ENCODE assay signal across 9 cellular contexts in the genomic region with DNA sequence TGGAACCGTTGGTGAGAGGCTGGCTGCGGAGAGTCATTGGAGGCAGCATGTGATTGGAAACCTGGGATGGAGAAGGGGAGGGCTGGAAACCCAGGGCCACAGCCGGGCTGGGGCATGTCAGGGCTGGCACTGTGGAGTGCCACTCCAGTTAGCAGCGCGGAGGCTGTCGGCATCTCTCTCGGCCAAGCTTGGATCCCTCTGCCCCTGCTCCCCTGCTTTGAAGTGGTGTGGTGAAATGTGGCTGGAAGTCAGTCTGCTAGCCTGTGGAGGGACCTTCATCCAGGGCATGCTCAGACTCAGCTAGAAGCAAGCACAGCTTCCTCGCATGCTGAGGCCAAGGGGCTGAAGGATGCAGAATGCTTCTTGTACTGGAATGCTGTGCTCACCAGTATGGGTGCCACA. TPM values are rescaled to one million over a fixed set of nuclear protein-coding genes. Genes with fewer than 3 reads are reported as not detected.
DNase-seq lines count a peak whose midpoint lies in the region; ATAC-seq and TF ChIP-seq lines count a peak whose summit lies in the region.
"Had no signal": no experiment of that assay in that cellular context is flagged by ENCODE, and none has a peak within 500 bp of the region (broad histone marks: within the 10 kb centered on the region; RNA-seq: fewer than 3 reads in every experiment).

No MANE protein-coding gene starts in this region.

- peaks cover 13 to 19% of the 10 kb centered on the region in 2 donors for H3K4me1 ChIP-seq in mucosa of rectum (ENCODE audit: control insufficient read depth in 2 of 2, insufficient read depth in 2 of 2, low read length in 2 of 2)

- no peaks in the 10 kb centered on the region for H3K36me3 ChIP-seq in mucosa of rectum (ENCODE audit: control insufficient read depth in 2 of 2, insufficient read depth in 2 of 2, low read length in 2 of 2)

- no peaks in the 10 kb centered on the region for H3K9me3 ChIP-seq in AG04450 (ENCODE audit: control insufficient read depth, insufficient read depth, low read length)
- H3K9me3 ChIP-seq in mucosa of rectum (ENCODE audit: control insufficient read depth in 2 of 2, low read length in 2 of 2) = no peaks in the 10 kb centered on the region

- POLR2A ChIA-PET in AG04450 (lab: Yijun Ruan, JAX) = interaction anchor here (1.1 kb wide), 2 partner anchors 13 to 16 kb away, joined by 3 read pairs; a partner anchor contains a TSS

- no peak for ATAC-seq in HG03469 (IDR thresholded peaks at IDR 0.05; ENCODE audit: unreplicated experiment)

- H3K9ac ChIP-seq in mucosa of rectum (ENCODE audit: low read depth in 1 of 2, low read length in 2 of 2) = peak overlapping the region in 1 of 2 donors; percentile 2

- no peaks in the 10 kb centered on the region for H3K27me3 ChIP-seq in AG04450 (ENCODE audit: control insufficient read depth, insufficient read depth, low read length)
- H3K27me3 ChIP-seq in mucosa of rectum (ENCODE audit: control insufficient read depth in 2 of 2, insufficient read depth in 2 of 2, low read length in 2 of 2) = no peaks in the 10 kb centered on the region

- no peak overlapping the region for H3K4me3 ChIP-seq in AG04450 (ENCODE audit: low read depth, low read length)
- no peak overlapping the region for H3K4me3 ChIP-seq in mucosa of rectum (ENCODE audit: low read length in 2 of 2)
- H3K4me3 ChIP-seq: SK-N-MC had no signal

- H3K27ac ChIP-seq in AG04450 (ENCODE audit: low read depth, low read length) (peak overlapping the region; percentile 77), caudate nucleus (ENCODE audit: low read depth, low read length) (peak overlapping the region; percentile 81), mucosa of rectum (ENCODE audit: low read depth in 2 of 2, low read length in 2 of 2) (peak overlapping the region; percentile 45 to 73)
- H3K27ac ChIP-seq: SK-N-MC had no signal

- no peak for DNase-seq in AG04450 (ENCODE audit: low read depth, low spot score)
- DNase-seq in NCI-H1105 (lab: John Stamatoyannopoulos, UW) = peak; percentile 77
- peak in 21 of 61 donors; percentile 13 to 54 (median 29) for DNase-seq in caudate nucleus (lab: John Stamatoyannopoulos, UW)
- DNase-seq in NCI-H146 (lab: John Stamatoyannopoulos, UW) = no peak
- DNase-seq in GM20000 (ENCODE audit: low spot score) = no peak
- DNase-seq in stimulated activated naive CD4-positive, alpha-beta T cell treated with Interleukin-2 at 50 U/mL for 16 hours (lab: John Stamatoyannopoulos, UW) = no peak

- TF ChIP-seq CTCF in AG04450 (IDR thresholded peaks at IDR 0.05; ENCODE audit: low read depth, low read length) (no peak), GM20000 (IDR thresholded peaks at IDR 0.05; ENCODE audit: extremely low read depth, missing control alignments) (no peak)

- CTCF ChIA-PET in AG04450 (lab: Charles Lee) = interaction anchor here (0.6 to 4.5 kb wide), 4 partner anchors 12 to 38 kb away, joined by 4 to 36 read pairs (median 16); a partner anchor contains a TSS

RNA-seq across cellular contexts. Expression of a gene that starts 13.5 kb away (rescaled TPM):
- polyA plus RNA-seq in AG04450 (2011; rRNA removed) = 7.6 and 12.2 TPM in 2 replicates
- 18.1 and 30.9 TPM in 2 replicates for polyA minus RNA-seq in AG04450 (2011; rRNA and poly(A)+ RNA removed)
